8 cellular contexts compared by ENCODE assay signal in genomic region chr17:74379495-74380085, GRCh38. TPM values are rescaled to one million over a fixed set of nuclear protein-coding genes. Genes with fewer than 3 reads are reported as not detected.
DNase-seq lines count a peak whose midpoint lies in the region; ATAC-seq and TF ChIP-seq lines count a peak whose summit lies in the region.

No MANE protein-coding gene starts in this region.

- no peaks in the 10 kb centered on the region for H3K27me3 ChIP-seq in colonic mucosa
- H3K27me3 ChIP-seq in left lung = peaks cover 0 to 16% of the 10 kb centered on the region in 2 donors

- H3K9me3 ChIP-seq in colonic mucosa (no peaks in the 10 kb centered on the region), left lung (no peaks in the 10 kb centered on the region)

- H3K27ac Mint-ChIP-seq in activated CD4-positive, alpha-beta T cell treated with anti-CD3 and anti-CD28 coated beads, Interleukin-2, amount 10 ng/mL, durations not matched to agents 24 days and 14 days = no peak overlapping the region

- H3K27ac ChIP-seq in colonic mucosa (peak overlapping the region; percentile 88), left lung (peak overlapping the region in 1 of 2 donors; percentile 18)

- intact Hi-C loops in activated CD4-positive, alpha-beta T cell treated with anti-CD3 and anti-CD28 coated beads, Interleukin-2, amount 10 ng/mL, durations not matched to agents 24 days and 14 days (cut with micrococcal nuclease) = loop anchor here (1.0 to 5.0 kb wide), 4 partner anchors 78 to 223 kb away; no protein-coding TSS in a partner anchor
- intact Hi-C loops in colonic mucosa (cut with DNase I) = loop anchor here (1.0 kb wide), 1 partner anchor 78 kb away; no protein-coding TSS in a partner anchor
- intact Hi-C loops in left lung (cut with DNase I) = loop anchor here (2.0 to 10.0 kb wide), 2 partner anchors 75 to 79 kb away; no protein-coding TSS in a partner anchor

- DNase-seq in DMS53 (lab: John Stamatoyannopoulos, UW) = peak; percentile 92
- DNase-seq in NCI-H510A treated with DMSO at 0.1 percent for 48 hours (lab: John Stamatoyannopoulos, UW) = peak; percentile 85
- DNase-seq in activated CD4-positive, alpha-beta T cell treated with anti-CD3 and anti-CD28 coated beads, Interleukin-2, amount 10 ng/mL, durations not matched to agents 24 days and 14 days = peak; percentile 97
- DNase-seq in colonic mucosa = peak; percentile 97
- peak; percentile 92 to 98 for DNase-seq in left lung
- DNase-seq in stimulated activated CD4-positive, alpha-beta T cell treated with anti-CD3 and anti-CD28 coated beads, Interleukin-1b, Interleukin-23, amount 100 ng/mL, for 48 hours = peak; percentile 91

- peak overlapping the region; percentile 51 to 68 for H3K9ac ChIP-seq in colonic mucosa (ENCODE audit: low read depth in 2 of 2, low read length in 2 of 2)

- H3K36me3 Mint-ChIP-seq in activated CD4-positive, alpha-beta T cell treated with anti-CD3 and anti-CD28 coated beads, Interleukin-2, amount 10 ng/mL, durations not matched to agents 24 days and 14 days (ENCODE audit: low read depth) = no peaks in the 10 kb centered on the region

- TF ChIP-seq CTCF in colonic mucosa (IDR thresholded peaks at IDR 0.05) (peak; percentile 91), left lung (IDR thresholded peaks at IDR 0.05) (peak; percentile 80 to 95)

- H3K4me3 ChIP-seq in colonic mucosa (no peak overlapping the region), left lung (no peak overlapping the region)

- H3K4me1 ChIP-seq in colonic mucosa = peaks cover 23% of the 10 kb centered on the region
- H3K4me1 ChIP-seq in left lung = peaks cover 11 to 15% of the 10 kb centered on the region in 2 donors

- H3K4me3 Mint-ChIP-seq in activated CD4-positive, alpha-beta T cell treated with anti-CD3 and anti-CD28 coated beads, Interleukin-2, amount 10 ng/mL, durations not matched to agents 24 days and 14 days = no peak overlapping the region

- H3K36me3 ChIP-seq in colonic mucosa (no peaks in the 10 kb centered on the region), left lung (no peaks in the 10 kb centered on the region)

- no peaks in the 10 kb centered on the region for H3K9me3 Mint-ChIP-seq in activated CD4-positive, alpha-beta T cell treated with anti-CD3 and anti-CD28 coated beads, Interleukin-2, amount 10 ng/mL, durations not matched to agents 24 days and 14 days

- H3K4me1 Mint-ChIP-seq in activated CD4-positive, alpha-beta T cell treated with anti-CD3 and anti-CD28 coated beads, Interleukin-2, amount 10 ng/mL, durations not matched to agents 24 days and 14 days = peaks cover 3% of the 10 kb centered on the region

- peaks cover 5% of the 10 kb centered on the region for H3K27me3 Mint-ChIP-seq in activated CD4-positive, alpha-beta T cell treated with anti-CD3 and anti-CD28 coated beads, Interleukin-2, amount 10 ng/mL, durations not matched to agents 24 days and 14 days

- ATAC-seq in HG03066 (IDR thresholded peaks at IDR 0.05; ENCODE audit: low read depth, unreplicated experiment) = peak; percentile 75
- ATAC-seq in left lung = peak; percentile 92
- ATAC-seq in GM21576 (IDR thresholded peaks at IDR 0.05; ENCODE audit: unreplicated experiment) = no peak

RNA-seq across cellular contexts. Expression of gene GPR142, which starts 12.3 kb away (rescaled TPM):
- 0.28 TPM in 1 of 2 replicates, not detected in the other for total RNA-seq in activated CD4-positive, alpha-beta T cell treated with anti-CD3 and anti-CD28 coated beads, Interleukin-2, amount 10 ng/mL, durations not matched to agents 24 days and 14 days
- total RNA-seq in colonic mucosa = under 1 TPM; 0.35 to 0.74 TPM
- total RNA-seq in left lung = not detected

RNA-seq across cellular contexts. Expression of gene BTBD17, which starts 17.9 kb away (rescaled TPM):
- total RNA-seq in activated CD4-positive, alpha-beta T cell treated with anti-CD3 and anti-CD28 coated beads, Interleukin-2, amount 10 ng/mL, durations not matched to agents 24 days and 14 days = not detected in 2 replicates
- under 1 TPM in 1 of 2 donors, not detected in 1; 0.22 TPM for total RNA-seq in colonic mucosa
- not detected for total RNA-seq in left lung

RNA-seq across cellular contexts. Expression of gene GPRC5C, which starts 52.3 kb away (rescaled TPM):
- 0.42 and 0.54 TPM in 2 replicates for total RNA-seq in activated CD4-positive, alpha-beta T cell treated with anti-CD3 and anti-CD28 coated beads, Interleukin-2, amount 10 ng/mL, durations not matched to agents 24 days and 14 days
- total RNA-seq in colonic mucosa (100 to 1,000 TPM; 139 to 193 TPM), left lung (100 to 1,000 TPM in 1 of 2 donors, 10 to 100 TPM in 1; 47.8 to 107 TPM)

RNA-seq across cellular contexts. Expression of gene KIF19, which starts 53.6 kb away (rescaled TPM):
- total RNA-seq in activated CD4-positive, alpha-beta T cell treated with anti-CD3 and anti-CD28 coated beads, Interleukin-2, amount 10 ng/mL, durations not matched to agents 24 days and 14 days = 0.09 and 0.23 TPM in 2 replicates
- total RNA-seq in colonic mucosa (1 to 10 TPM; 2.6 to 3.2 TPM), left lung (1 to 10 TPM in 1 of 2 donors, not detected in 1; 1.5 TPM)

Comparison
In these comparisons a context has a peak if more than half of its experiments do, and no peak if none do; other contexts are left out.
1. RNA of gene GPRC5C, which starts 52.3 kb away (total RNA-seq): 139 to 193 TPM in colonic mucosa and 47.8 to 107 TPM in left lung; 0.42 to 0.54 TPM in activated CD4-positive, alpha-beta T cell treated with anti-CD3 and anti-CD28 coated beads, Interleukin-2, amount 10 ng/mL, durations not matched to agents 24 days and 14 days; every median in the first group is over 10 times any median in the second.
2. Peak in every context shown above with its lines, with median percentiles within 50 percentile points of each other: DNase-seq.